In genomic region chr6:125314019-125314581, GRCh38 we compare ENCODE assay signal across 1 cellular context.
TF ChIP-seq lines count a peak whose summit lies in the region.

No MANE protein-coding gene starts in this region.

TF ChIP-seq in HepG2, 621 proteins besides CTCF, POLR2A, EP300 and RAD21 (continued from another document):
- TF ChIP-seq ZNF362 (CRISPR knock-in tag; IDR thresholded peaks at IDR 0.05; ENCODE audit: borderline replicate concordance) (no peak), SP4 (CRISPR knock-in tag; IDR thresholded peaks at IDR 0.05) (no peak), XRCC5 (optimal IDR thresholded peaks at IDR 0.05; ENCODE audit: low read length) (peak; percentile 67), ZFP36 (IDR thresholded peaks at IDR 0.05; ENCODE audit: borderline replicate concordance, low read depth, low read length, partially characterized antibody) (peak; percentile 5), ASH2L (IDR thresholded peaks at IDR 0.05; ENCODE audit: insufficient read length, low read depth, low read length) (no peak), ZBTB37 (CRISPR knock-in tag; IDR thresholded peaks at IDR 0.05) (no peak), SMC3 (IDR thresholded peaks at IDR 0.05; ENCODE audit: low read length) (peak; percentile 90), ELF3 (CRISPR knock-in tag; IDR thresholded peaks at IDR 0.05) (peak; percentile 74; the same call in 1 of the 2 replicates), ZNF549 (CRISPR knock-in tag; IDR thresholded peaks at IDR 0.05) (no peak), MAZ (IDR thresholded peaks at IDR 0.05; ENCODE audit: borderline replicate concordance, low read depth, low read length) (peak; percentile 30; the same call in 1 of the 2 replicates), MAZ (CRISPR knock-in tag; IDR thresholded peaks at IDR 0.05; ENCODE audit: low read depth) (no peak), TCF7 (IDR thresholded peaks at IDR 0.05; ENCODE audit: low read depth) (no peak), ARID3A (IDR thresholded peaks at IDR 0.05; ENCODE audit: low read depth, low read length) (peak; percentile 70; the same call in 1 of the 2 replicates), MIXL1 (CRISPR knock-in tag; IDR thresholded peaks at IDR 0.05) (peak; percentile 74)
